In genomic region chr1:26336477-26337205, GRCh38 we compare ENCODE assay signal across 9 cellular contexts.
DNase-seq lines count a peak whose midpoint lies in the region; ATAC-seq and TF ChIP-seq lines count a peak whose summit lies in the region.
"Had no signal": no experiment of that assay in that cellular context is flagged by ENCODE, and none has a peak within 500 bp of the region (broad histone marks: within the 10 kb centered on the region; RNA-seq: fewer than 3 reads in every experiment).

No MANE protein-coding gene starts in this region.

- peaks cover 7% of the 10 kb centered on the region; the same call in 1 of the 2 replicates for H3K4me1 ChIP-seq in MM.1S (ENCODE audit: low read length)
- H3K4me1 ChIP-seq: Caco-2 had no signal

- no peaks in the 10 kb centered on the region for H3K9me3 Mint-ChIP-seq in T-helper 1 cell treated with Interleukin-12 subunit alpha and Interleukin-12 subunit beta and Interleukin-4 antibody, amounts not matched to agents 30 μg/mL and 1 μg/mL, for 36 hours

- peaks cover 7% of the 10 kb centered on the region for H3K4me1 Mint-ChIP-seq in T-helper 1 cell treated with Interleukin-12 subunit alpha and Interleukin-12 subunit beta and Interleukin-4 antibody, amounts not matched to agents 30 μg/mL and 1 μg/mL, for 36 hours (ENCODE audit: low read depth)

- peak; percentile 27 for ATAC-seq in GM19372 (IDR thresholded peaks at IDR 0.05; ENCODE audit: low read depth, unreplicated experiment)
- no peak for ATAC-seq in HG03045 (IDR thresholded peaks at IDR 0.05; ENCODE audit: unreplicated experiment)

- H3K27me3 Mint-ChIP-seq in T-helper 1 cell treated with Interleukin-12 subunit alpha and Interleukin-12 subunit beta and Interleukin-4 antibody, amounts not matched to agents 30 μg/mL and 1 μg/mL, for 36 hours (ENCODE audit: low read depth): peaks cover 22% of the 10 kb centered on the region

- H3K9me3 ChIP-seq in MM.1S (replicated peaks; ENCODE audit: insufficient read depth, low read length): no peaks in the 10 kb centered on the region
- H3K9me3 ChIP-seq: Caco-2 had no signal

- no peak overlapping the region; the same call in 1 of the 2 replicates for H3K9ac ChIP-seq in MM.1S (ENCODE audit: low read length)

- no peaks in the 10 kb centered on the region for H3K79me2 ChIP-seq in MM.1S (ENCODE audit: low read length)

- peak overlapping the region; percentile 48 for H3K27ac ChIP-seq in 22Rv1
- H3K27ac ChIP-seq in MM.1S (ENCODE audit: low read length): no peak overlapping the region; the same call in 1 of the 2 replicates

- H3K4me2 ChIP-seq in MM.1S (ENCODE audit: low read depth, low read length): peak overlapping the region; percentile 83

- no peaks in the 10 kb centered on the region for H3K36me3 Mint-ChIP-seq in T-helper 1 cell treated with Interleukin-12 subunit alpha and Interleukin-12 subunit beta and Interleukin-4 antibody, amounts not matched to agents 30 μg/mL and 1 μg/mL, for 36 hours (ENCODE audit: low read depth)

- H2AFZ ChIP-seq in MM.1S (ENCODE audit: low read length): peak overlapping the region; percentile 97

- H3K27me3 ChIP-seq in MM.1S (replicated peaks; ENCODE audit: insufficient read depth, low read length): peaks cover 18% of the 10 kb centered on the region

- no peak overlapping the region for H3K27ac Mint-ChIP-seq in T-helper 1 cell treated with Interleukin-12 subunit alpha and Interleukin-12 subunit beta and Interleukin-4 antibody, amounts not matched to agents 30 μg/mL and 1 μg/mL, for 36 hours

- no peaks in the 10 kb centered on the region for H3F3A ChIP-seq in MM.1S (ENCODE audit: insufficient read depth, low read length)

- peak overlapping the region; percentile 62 for H3K4me3 ChIP-seq in MM.1S (ENCODE audit: low read length)
- peak overlapping the region; percentile 49 for H3K4me3 ChIP-seq in astrocyte of the cerebellum (ENCODE audit: low read depth, low read length)

- H3K4me3 Mint-ChIP-seq in T-helper 1 cell treated with Interleukin-12 subunit alpha and Interleukin-12 subunit beta and Interleukin-4 antibody, amounts not matched to agents 30 μg/mL and 1 μg/mL, for 36 hours: peak overlapping the region; percentile 87

- DNase-seq in MM.1S: peak; percentile 92
- no peak for DNase-seq in astrocyte of the cerebellum (ENCODE audit: low read depth)
- peak; percentile 99 for DNase-seq in iPS-NIHi11 (ENCODE audit: low spot score)
- peak; percentile 75 to 80 for DNase-seq in stimulated activated CD4-positive, alpha-beta T cell treated with anti-CD3 and anti-CD28 coated beads, Interleukin-1b, Interleukin-23, amount 100 ng/mL, for 1 hour (ENCODE audit: low read depth in 2 of 2)

- H4K20me1 ChIP-seq in MM.1S (ENCODE audit: insufficient read depth, low read length): no peaks in the 10 kb centered on the region

- H3K9me2 ChIP-seq in MM.1S (replicated peaks; ENCODE audit: insufficient read depth, low read length): no peaks in the 10 kb centered on the region

- no peaks in the 10 kb centered on the region for H3K36me3 ChIP-seq in MM.1S (replicated peaks; ENCODE audit: insufficient read depth, low read length)

- TF ChIP-seq CTCF in 22Rv1 (IDR thresholded peaks at IDR 0.05): no peak
- no peak for TF ChIP-seq CTCF in MM.1S (IDR thresholded peaks at IDR 0.05; ENCODE audit: low read length)
- no peak for TF ChIP-seq CTCF in astrocyte of the cerebellum (IDR thresholded peaks at IDR 0.05; ENCODE audit: low read depth, low read length, missing control alignments)

- in situ Hi-C loops in astrocyte of the cerebellum (cut with HindIII; ENCODE audit: low sequenced_read_pairs): loop anchor here (5.0 kb wide), 1 partner anchor 64 kb away; no protein-coding TSS in a partner anchor
